Comparison of ENCODE assay signal across 20 cellular contexts in the genomic region with DNA sequence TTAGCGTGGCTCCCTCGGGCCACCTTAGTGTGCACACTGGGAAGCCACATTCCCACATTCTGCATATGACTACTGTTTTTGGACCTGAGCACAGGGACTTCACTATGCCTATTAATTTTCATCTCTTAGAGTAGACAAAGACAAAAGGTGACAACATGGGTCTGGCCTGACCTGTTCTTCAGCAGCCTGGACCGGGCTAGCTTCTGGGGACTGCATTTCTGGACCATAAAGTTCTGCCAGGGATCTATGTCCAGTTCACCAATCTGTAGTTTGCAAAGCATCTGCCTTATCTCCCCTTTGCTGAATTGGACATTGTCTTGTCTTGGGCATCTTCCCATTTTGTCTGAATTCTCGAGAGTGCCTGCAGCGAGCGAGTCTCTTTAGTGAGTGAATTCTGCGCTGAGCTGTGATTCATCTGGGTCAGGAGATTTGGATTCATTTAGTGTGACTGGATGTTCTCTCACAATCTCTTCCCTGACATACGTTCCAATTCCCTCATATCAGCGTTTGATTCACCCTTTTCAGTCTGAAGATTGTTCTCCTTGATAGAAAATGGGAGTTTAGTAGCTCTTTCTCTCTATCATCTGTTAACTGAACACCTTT.
A peak's percentile ranks its signal among the peaks of the same experiment; 100 is the strongest.
DNase-seq lines count a peak whose midpoint lies in the region; ATAC-seq and TF ChIP-seq lines count a peak whose summit lies in the region.
"Had no signal": no experiment of that assay in that cellular context is flagged by ENCODE, and none has a peak within 500 bp of the region (broad histone marks: within the 10 kb centered on the region; RNA-seq: fewer than 3 reads in every experiment).

No MANE protein-coding gene starts in this region.

- TF ChIP-seq CTCF in fibroblast of mammary gland (conservative IDR thresholded peaks at IDR 0.05; ENCODE audit: control insufficient read depth, insufficient read depth, low read depth, low read length) (no peak), testis (IDR thresholded peaks at IDR 0.05) (no peak)

- H3K4me3 ChIP-seq in fibroblast of mammary gland (ENCODE audit: control insufficient read depth, low read depth, low read length) (no peak overlapping the region), testis (no peak overlapping the region)
- H3K4me3 ChIP-seq: gastrocnemius medialis, ovary, right lobe of liver, suprapubic skin had no signal

- peak; percentile 65 for ATAC-seq in SK-N-SH treated with all-trans-retinoic acid at 6 μM for 48 hours
- ATAC-seq: activated CD4-positive, CD25-positive, alpha-beta regulatory T cell treated with anti-CD3 and anti-CD28 coated beads, Interleukin-2, amount 50 U/mL, for 24 hours; CD8-positive, alpha-beta T cell; HCT116; naive thymus-derived CD8-positive, alpha-beta T cell; right lobe of liver had no signal

- no peak overlapping the region for H3K27ac ChIP-seq in testis
- H3K27ac ChIP-seq: ovary, right lobe of liver, suprapubic skin had no signal

- WGBS in testis, 2 donors: 55 to 68% methylated on average over 9 of the region's 9 CpGs

- no peaks in the 10 kb centered on the region for H3K9me3 ChIP-seq in testis
- H3K9me3 ChIP-seq: gastrocnemius medialis, ovary, right lobe of liver, suprapubic skin had no signal

- peak; percentile 85 for DNase-seq in fibroblast of mammary gland (ENCODE audit: low read depth)
- DNase-seq in mesenteric fat pad (ENCODE audit: low spot score): peak; percentile 18
- peak; percentile 47 for DNase-seq in testis
- DNase-seq in activated T-cell treated with anti-CD3 and anti-CD28 coated beads, Interleukin-2, amount 50 U/mL, for 48 hours: no peak
- DNase-seq in NCI-H82 (lab: John Stamatoyannopoulos, UW): no peak
- no peak for DNase-seq in cortex of kidney (lab: John Stamatoyannopoulos, UW)
- DNase-seq: activated T-cell treated with anti-CD3 and anti-CD28 coated beads, Interleukin-2, amount 50 U/mL, for 1 hour; CD8-positive, alpha-beta T cell; effector CD8-positive, alpha-beta T cell; gastrocnemius medialis; GF-D8; naive thymus-derived CD8-positive, alpha-beta T cell; NCI-H1436 treated with DMSO at 0.1 percent for 48 hours; NCI-H526 had no signal

- no peaks in the 10 kb centered on the region for H3K36me3 ChIP-seq in testis (ENCODE audit: low read depth, missing control alignments)
- H3K36me3 ChIP-seq: gastrocnemius medialis, ovary, right lobe of liver, suprapubic skin had no signal

- intact Hi-C loops in testis (cut with DNase I; ENCODE audit: low total_unique reads): no loop called here

- TF ChIP-seq POLR2A in testis (IDR thresholded peaks at IDR 0.05): no peak

- H3K27me3 ChIP-seq in testis: no peaks in the 10 kb centered on the region
- H3K27me3 ChIP-seq: gastrocnemius medialis, ovary, right lobe of liver, suprapubic skin had no signal

- H3K4me1 ChIP-seq in testis: peaks cover 14% of the 10 kb centered on the region
- H3K4me1 ChIP-seq: right lobe of liver, suprapubic skin had no signal

TF ChIP-seq in SK-N-SH treated with all-trans-retinoic acid at 6 μM for 48 hours, 23 proteins besides CTCF, POLR2A, EP300 and RAD21:
- TF ChIP-seq, protein P1, sequence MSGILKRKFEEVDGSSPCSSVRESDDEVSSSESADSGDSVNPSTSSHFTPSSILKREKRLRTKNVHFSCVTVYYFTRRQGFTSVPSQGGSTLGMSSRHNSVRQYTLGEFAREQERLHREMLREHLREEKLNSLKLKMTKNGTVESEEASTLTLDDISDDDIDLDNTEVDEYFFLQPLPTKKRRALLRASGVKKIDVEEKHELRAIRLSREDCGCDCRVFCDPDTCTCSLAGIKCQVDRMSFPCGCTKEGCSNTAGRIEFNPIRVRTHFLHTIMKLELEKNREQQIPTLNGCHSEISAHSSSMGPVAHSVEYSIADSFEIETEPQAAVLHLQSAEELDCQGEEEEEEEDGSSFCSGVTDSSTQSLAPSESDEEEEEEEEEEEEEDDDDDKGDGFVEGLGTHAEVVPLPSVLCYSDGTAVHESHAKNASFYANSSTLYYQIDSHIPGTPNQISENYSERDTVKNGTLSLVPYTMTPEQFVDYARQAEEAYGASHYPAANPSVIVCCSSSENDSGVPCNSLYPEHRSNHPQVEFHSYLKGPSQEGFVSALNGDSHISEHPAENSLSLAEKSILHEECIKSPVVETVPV (CRISPR knock-in tag; IDR thresholded peaks at IDR 0.05): no peak
- TF ChIP-seq ESRRG (CRISPR knock-in tag; IDR thresholded peaks at IDR 0.05) (no peak), ISL1 (CRISPR knock-in tag; IDR thresholded peaks at IDR 0.05) (peak; percentile 62)
TF ChIP-seq in SK-N-SH treated with all-trans-retinoic acid at 6 μM for 48 hours: peak in this region for 1.

Comparison
In these comparisons a context has a peak if more than half of its experiments do, and no peak if none do; other contexts are left out.
1. DNase-seq: peak in fibroblast of mammary gland (single experiment), mesenteric fat pad (single experiment) and testis (single experiment); none in activated T-cell treated with anti-CD3 and anti-CD28 coated beads, Interleukin-2, amount 50 U/mL, for 48 hours (0 of 2), NCI-H82 (single experiment) and cortex of kidney (single experiment).